Comparison of ENCODE assay signal across 31 cellular contexts in the genomic region with DNA sequence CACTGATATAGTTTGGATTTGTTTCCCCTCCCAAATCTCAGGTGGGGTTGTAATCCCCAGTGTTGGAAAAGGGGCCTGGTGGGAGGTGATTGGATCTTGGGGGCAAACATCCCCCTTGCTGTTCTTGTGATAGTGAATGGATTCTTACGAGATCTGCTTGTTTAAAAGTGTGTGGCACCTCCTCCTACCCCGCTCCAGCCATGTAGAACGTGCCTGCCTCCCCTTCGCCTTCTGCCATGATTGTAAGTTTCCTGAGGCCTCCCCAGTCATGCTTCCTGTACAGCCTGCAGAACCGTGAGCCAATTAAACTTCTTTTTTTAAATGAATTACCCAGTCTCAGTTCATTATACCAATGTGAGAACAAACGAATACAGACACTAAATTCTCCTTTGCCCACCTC. TPM values are rescaled to one million over a fixed set of nuclear protein-coding genes. Genes with fewer than 3 reads are reported as not detected.
"Had no signal": no experiment of that assay in that cellular context is flagged by ENCODE, and none has a peak within 500 bp of the region (broad histone marks: within the 10 kb centered on the region; RNA-seq: fewer than 3 reads in every experiment).

No MANE protein-coding gene starts in this region.

- H3K27ac ChIP-seq: ovary, parathyroid adenoma, psoas muscle, skin epidermis, stomach, thoracic aorta, thyroid gland, tibial nerve, upper lobe of left lung, vagina had no signal

- H3K4me2 ChIP-seq: smooth muscle cell had no signal

- H3K9ac ChIP-seq: parathyroid adenoma had no signal

- H3K36me3 Mint-ChIP-seq: stimulated activated effector memory CD8-positive, alpha-beta T cell treated with anti-CD3 and anti-CD28 coated beads, Interleukin-12 subunit alpha, Interleukin-12 subunit beta, amount 100 ng/mL, for 72 hours had no signal

- H2AFZ ChIP-seq: parathyroid adenoma had no signal

- ATAC-seq: naive thymus-derived CD8-positive, alpha-beta T cell; natural killer cell treated with Interleukin-12 subunit alpha and Interleukin-12 subunit beta and Interleukin-15 and Interleukin-18, amount 100 ng/mL, for 72 hours; psoas muscle; right cardiac atrium; sciatic nerve; stimulated activated effector memory CD8-positive, alpha-beta T cell treated with anti-CD3 and anti-CD28 coated beads, Interleukin-12 subunit alpha, Interleukin-12 subunit beta, amount 100 ng/mL, for 72 hours; stimulated activated naive B cell treated with anti-CD40 and anti-IgM and Interleukin-4, amounts not matched to agents 10 μg/mL and 1 μg/mL and 100 μg/mL, for 72 hours had no signal

- H3K27me3 ChIP-seq: ovary, thyroid gland, upper lobe of left lung, vagina had no signal

- H3K36me3 ChIP-seq: ovary, stomach, thoracic aorta, thyroid gland, tibial nerve, upper lobe of left lung, vagina had no signal

- H3K4me3 ChIP-seq: ovary, psoas muscle, skin epidermis, smooth muscle cell, stomach, thoracic aorta, thyroid gland, tibial nerve, upper lobe of left lung, vagina had no signal

- H3K4me1 Mint-ChIP-seq: naive thymus-derived CD8-positive, alpha-beta T cell; nephron progenitor cell; neural crest cell; stimulated activated effector memory CD8-positive, alpha-beta T cell treated with anti-CD3 and anti-CD28 coated beads, Interleukin-12 subunit alpha, Interleukin-12 subunit beta, amount 100 ng/mL, for 72 hours; stimulated activated naive B cell treated with anti-CD40 and anti-IgM and Interleukin-4, amounts not matched to agents 10 μg/mL and 1 μg/mL and 100 μg/mL, for 72 hours had no signal

- H3K9me3 ChIP-seq: ovary, thyroid gland had no signal

- H3K4me3 Mint-ChIP-seq: naive thymus-derived CD8-positive, alpha-beta T cell; natural killer cell treated with Interleukin-12 subunit alpha and Interleukin-12 subunit beta and Interleukin-15 and Interleukin-18, amount 100 ng/mL, for 72 hours; nephron progenitor cell; neural crest cell; stimulated activated effector memory CD8-positive, alpha-beta T cell treated with anti-CD3 and anti-CD28 coated beads, Interleukin-12 subunit alpha, Interleukin-12 subunit beta, amount 100 ng/mL, for 72 hours; stimulated activated naive B cell treated with anti-CD40 and anti-IgM and Interleukin-4, amounts not matched to agents 10 μg/mL and 1 μg/mL and 100 μg/mL, for 72 hours; stimulated activated naive CD8-positive, alpha-beta T cell treated with anti-CD3 and anti-CD28 coated beads, Interleukin-15, Interleukin-2, amounts not matched to agents 100 ng/mL and 50 ng/mL, for 24 hours had no signal

- FAIRE-seq: urothelium cell line had no signal

- H3K79me2 ChIP-seq: parathyroid adenoma had no signal

- H3K4me1 ChIP-seq: psoas muscle, tibial nerve, upper lobe of left lung, vagina had no signal

- H3K27ac Mint-ChIP-seq: naive B cell; natural killer cell treated with Interleukin-12 subunit alpha and Interleukin-12 subunit beta and Interleukin-15 and Interleukin-18, amount 100 ng/mL, for 72 hours; nephron progenitor cell; progenitor cell of endocrine pancreas; stimulated activated effector memory CD8-positive, alpha-beta T cell treated with anti-CD3 and anti-CD28 coated beads, Interleukin-12 subunit alpha, Interleukin-12 subunit beta, amount 100 ng/mL, for 72 hours; stimulated activated naive B cell treated with anti-CD40 and anti-IgM and Interleukin-4, amounts not matched to agents 10 μg/mL and 1 μg/mL and 100 μg/mL, for 72 hours; stimulated activated naive CD8-positive, alpha-beta T cell treated with anti-CD3 and anti-CD28 coated beads, Interleukin-15, Interleukin-2, amounts not matched to agents 100 ng/mL and 50 ng/mL, for 24 hours had no signal

- DNase-seq: naive B cell; nephron progenitor cell; occipital lobe; ovary; psoas muscle; right cardiac atrium; stimulated activated CD4-positive, alpha-beta T cell treated with anti-CD3 and anti-CD28 coated beads, Interleukin-15, amount 100 ng/mL, for 24 hours; stimulated activated CD4-positive, alpha-beta T cell treated with anti-CD3 and anti-CD28 coated beads, Interleukin-2, amount 100 ng/mL, for 24 hours; stimulated activated CD4-positive, alpha-beta T cell treated with anti-CD3 and anti-CD28 coated beads, Interleukin-2, amount 100 ng/mL, for 48 hours; stimulated activated CD4-positive, alpha-beta T cell treated with anti-CD3 and anti-CD28 coated beads, Interleukin-4, amount 100 ng/mL, for 24 hours; stimulated activated naive B cell treated with anti-CD40 and anti-IgM and Interleukin-4, amounts not matched to agents 10 μg/mL and 1 μg/mL and 100 μg/mL, for 72 hours; stimulated activated naive CD4-positive, alpha-beta T cell treated with Interleukin-2 at 50 U/mL for 16 hours; stomach; thyroid gland; trophoblast cell; upper lobe of left lung had no signal

RNA-seq across cellular contexts. Expression of a gene that starts 26.7 kb away (rescaled TPM):
- total RNA-seq: natural killer cell treated with Interleukin-12 subunit alpha and Interleukin-12 subunit beta and Interleukin-15 and Interleukin-18, amount 100 ng/mL, for 72 hours; neural crest cell; occipital lobe; osteoblast had no signal
- polyA plus RNA-seq: smooth muscle cell had no signal
